ENCODE assay signal across 22 cellular contexts in the genomic region with DNA sequence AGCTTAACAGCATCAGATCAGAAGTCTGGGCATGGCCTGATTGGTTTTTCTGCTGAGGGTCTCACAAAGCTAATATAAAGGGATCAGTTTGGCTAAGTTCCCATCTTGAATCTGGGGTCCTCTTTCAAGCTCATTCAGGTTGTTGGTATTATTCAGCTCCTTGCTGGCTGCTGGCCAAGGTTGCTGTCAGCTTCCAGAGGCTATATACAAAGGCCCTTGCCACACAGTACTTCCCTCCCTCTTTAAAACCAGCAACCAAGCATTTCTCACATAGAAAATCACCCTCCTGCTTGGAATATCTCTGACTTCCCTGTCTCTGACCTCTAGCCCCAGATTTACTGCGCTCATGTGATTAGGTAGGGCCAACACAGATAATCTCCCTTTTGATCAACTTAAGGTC.
A peak's percentile ranks its signal among the peaks of the same experiment; 100 is the strongest.
DNase-seq lines count a peak whose midpoint lies in the region; ATAC-seq and TF ChIP-seq lines count a peak whose summit lies in the region.
"Had no signal": no experiment of that assay in that cellular context is flagged by ENCODE, and none has a peak within 500 bp of the region (broad histone marks: within the 10 kb centered on the region; RNA-seq: fewer than 3 reads in every experiment).

No MANE protein-coding gene starts in this region.

- no peak overlapping the region for H3K9ac ChIP-seq in SK-N-MC (ENCODE audit: insufficient read length)
- H3K9ac ChIP-seq: BLaER1 had no signal

- peak; percentile 34 for DNase-seq in MCF 10A (ENCODE audit: unreplicated experiment)
- DNase-seq in breast epithelium (ENCODE audit: low spot score in 2 of 2): no peak
- DNase-seq in NCI-H2171 (lab: John Stamatoyannopoulos, UW): peak; percentile 5
- DNase-seq in SK-N-MC (ENCODE audit: low read depth, low spot score): no peak
- DNase-seq in stomach: peak; percentile 31
- DNase-seq in posterior vena cava (ENCODE audit: low spot score): no peak
- no peak for DNase-seq in activated naive CD4-positive, alpha-beta T cell treated with anti-CD3 and anti-CD28 coated beads, Interleukin-2, amount 50 U/mL, for 72 hours (ENCODE audit: low spot score in 2 of 2)
- DNase-seq: activated CD4-positive, CD25-positive, alpha-beta regulatory T cell; activated naive CD4-positive, alpha-beta T cell treated with anti-CD3 and anti-CD28 coated beads, Interleukin-2, amount 50 U/mL, for 16 hours; dermis blood vessel endothelial cell; gastrocnemius medialis; left colon; NCI-H1694; NCI-H446; posterior cingulate gyrus; right lobe of liver; SHP77 treated with DMSO at 0.1 percent for 48 hours; stimulated activated CD4-positive, alpha-beta T cell treated with anti-CD3 and anti-CD28 coated beads, Interleukin-4, amount 100 ng/mL, for 1 hour had no signal

- H3K9me3 ChIP-seq in breast epithelium (no peaks in the 10 kb centered on the region), SK-N-MC (ENCODE audit: low read depth, low read length) (no peaks in the 10 kb centered on the region), stomach (no peaks in the 10 kb centered on the region)
- H3K9me3 ChIP-seq: BLaER1, gastrocnemius medialis, right lobe of liver had no signal

- H3K27me3 ChIP-seq in breast epithelium (no peaks in the 10 kb centered on the region), stomach (no peaks in the 10 kb centered on the region)
- H3K27me3 ChIP-seq: BLaER1, gastrocnemius medialis, right lobe of liver had no signal

- no peaks in the 10 kb centered on the region for H3K4me1 ChIP-seq in breast epithelium
- H3K4me1 ChIP-seq in stomach: peaks cover 0 to 4% (median 1%) of the 10 kb centered on the region in 4 donors
- H3K4me1 ChIP-seq: BLaER1, gastrocnemius medialis, right lobe of liver had no signal

- WGBS in stomach, 5 donors: 47 to 68% (median 65%) methylated on average over 1 of the region's 1 CpG

- TF ChIP-seq POLR2A in breast epithelium (IDR thresholded peaks at IDR 0.05): no peak
- TF ChIP-seq POLR2A in stomach (IDR thresholded peaks at IDR 0.05): no peak

- CTCF ChIA-PET in MCF 10A (lab: Yijun Ruan, JAX): interaction anchor here (0.8 to 1.8 kb wide), 3 partner anchors 8 to 17 kb away, joined by 3 to 11 read pairs (median 3); no protein-coding TSS in a partner anchor

- intact Hi-C loops in MCF 10A (cut with micrococcal nuclease) (no loop called here), breast epithelium (cut with DNase I; ENCODE audit: low total_unique reads) (no loop called here), stomach (cut with DNase I; ENCODE audit: low total_unique reads) (no loop called here), posterior vena cava (cut with DNase I) (no loop called here)

- no peaks in the 10 kb centered on the region for H3K27me3 Mint-ChIP-seq in MCF 10A (ENCODE audit: insufficient read depth, unreplicated experiment)
- H3K27me3 Mint-ChIP-seq: central memory CD8-positive, alpha-beta T cell; memory B cell had no signal

- no peak overlapping the region for H3K27ac ChIP-seq in breast epithelium
- H3K27ac ChIP-seq in SK-N-MC: peak overlapping the region; percentile 31; the same call in 1 of the 2 replicates
- no peak overlapping the region for H3K27ac ChIP-seq in stomach
- H3K27ac ChIP-seq: BLaER1, gastrocnemius medialis, right lobe of liver had no signal

- H3K9me3 Mint-ChIP-seq in MCF 10A (ENCODE audit: unreplicated experiment): no peaks in the 10 kb centered on the region
- peaks cover 4 to 8% of the 10 kb centered on the region in 2 donors for H3K9me3 Mint-ChIP-seq in activated naive CD4-positive, alpha-beta T cell treated with anti-CD3 and anti-CD28 coated beads, Interleukin-2, amount 50 U/mL, for 72 hours

- H3K36me3 Mint-ChIP-seq in MCF 10A (ENCODE audit: insufficient read depth, unreplicated experiment): no peaks in the 10 kb centered on the region
- H3K36me3 Mint-ChIP-seq in activated naive CD4-positive, alpha-beta T cell treated with anti-CD3 and anti-CD28 coated beads, Interleukin-2, amount 50 U/mL, for 72 hours: no peaks in the 10 kb centered on the region
- H3K36me3 Mint-ChIP-seq: memory B cell had no signal

- TF ChIP-seq CTCF in MCF 10A (IDR thresholded peaks at IDR 0.05; ENCODE audit: unreplicated experiment) (no peak), breast epithelium (IDR thresholded peaks at IDR 0.05) (no peak), stomach (IDR thresholded peaks at IDR 0.05) (no peak)

- H3K4me3 ChIP-seq in breast epithelium (no peak overlapping the region), SK-N-MC (no peak overlapping the region), stomach (no peak overlapping the region)
- H3K4me3 ChIP-seq: BLaER1, gastrocnemius medialis, right lobe of liver had no signal

- H3K4me1 Mint-ChIP-seq in MCF 10A (ENCODE audit: insufficient read depth, unreplicated experiment): no peaks in the 10 kb centered on the region
- H3K4me1 Mint-ChIP-seq: central memory CD8-positive, alpha-beta T cell; memory B cell had no signal

- H3K4me3 Mint-ChIP-seq in MCF 10A (ENCODE audit: unreplicated experiment): no peak overlapping the region
- H3K4me3 Mint-ChIP-seq: central memory CD8-positive, alpha-beta T cell; memory B cell had no signal

- ATAC-seq in GM21619 (IDR thresholded peaks at IDR 0.05; ENCODE audit: unreplicated experiment): no peak
- no peak for ATAC-seq in activated naive CD4-positive, alpha-beta T cell treated with anti-CD3 and anti-CD28 coated beads, Interleukin-2, amount 50 U/mL, for 72 hours
- ATAC-seq: gastrocnemius medialis, left colon, right lobe of liver had no signal

- no TSS peak for BruUV-seq in MCF 10A (replicated peaks; lab: Mats Ljungman, UMichigan)

- H3K36me3 ChIP-seq in breast epithelium (no peaks in the 10 kb centered on the region), SK-N-MC (ENCODE audit: insufficient read depth, low read length) (no peaks in the 10 kb centered on the region), stomach (no peaks in the 10 kb centered on the region)
- H3K36me3 ChIP-seq: BLaER1, gastrocnemius medialis, right lobe of liver had no signal

- TF ChIP-seq EP300 in stomach (IDR thresholded peaks at IDR 0.05): no peak

- POLR2A ChIA-PET in MCF 10A (lab: Yijun Ruan, JAX): no interaction called here

- no peak overlapping the region for H3K27ac Mint-ChIP-seq in MCF 10A (ENCODE audit: low read depth, unreplicated experiment)
- no peak overlapping the region for H3K27ac Mint-ChIP-seq in activated naive CD4-positive, alpha-beta T cell treated with anti-CD3 and anti-CD28 coated beads, Interleukin-2, amount 50 U/mL, for 72 hours
- H3K27ac Mint-ChIP-seq: memory B cell had no signal

Comparison
In these comparisons a context has a peak if more than half of its experiments do, and no peak if none do; other contexts are left out.
1. DNase-seq: peak in MCF 10A (single experiment), NCI-H2171 (single experiment) and stomach (single experiment); none in breast epithelium (0 of 2), SK-N-MC (single experiment), posterior vena cava (single experiment) and activated naive CD4-positive, alpha-beta T cell treated with anti-CD3 and anti-CD28 coated beads, Interleukin-2, amount 50 U/mL, for 72 hours (0 of 2).